1 cellular context compared by ENCODE assay signal in the genomic region with DNA sequence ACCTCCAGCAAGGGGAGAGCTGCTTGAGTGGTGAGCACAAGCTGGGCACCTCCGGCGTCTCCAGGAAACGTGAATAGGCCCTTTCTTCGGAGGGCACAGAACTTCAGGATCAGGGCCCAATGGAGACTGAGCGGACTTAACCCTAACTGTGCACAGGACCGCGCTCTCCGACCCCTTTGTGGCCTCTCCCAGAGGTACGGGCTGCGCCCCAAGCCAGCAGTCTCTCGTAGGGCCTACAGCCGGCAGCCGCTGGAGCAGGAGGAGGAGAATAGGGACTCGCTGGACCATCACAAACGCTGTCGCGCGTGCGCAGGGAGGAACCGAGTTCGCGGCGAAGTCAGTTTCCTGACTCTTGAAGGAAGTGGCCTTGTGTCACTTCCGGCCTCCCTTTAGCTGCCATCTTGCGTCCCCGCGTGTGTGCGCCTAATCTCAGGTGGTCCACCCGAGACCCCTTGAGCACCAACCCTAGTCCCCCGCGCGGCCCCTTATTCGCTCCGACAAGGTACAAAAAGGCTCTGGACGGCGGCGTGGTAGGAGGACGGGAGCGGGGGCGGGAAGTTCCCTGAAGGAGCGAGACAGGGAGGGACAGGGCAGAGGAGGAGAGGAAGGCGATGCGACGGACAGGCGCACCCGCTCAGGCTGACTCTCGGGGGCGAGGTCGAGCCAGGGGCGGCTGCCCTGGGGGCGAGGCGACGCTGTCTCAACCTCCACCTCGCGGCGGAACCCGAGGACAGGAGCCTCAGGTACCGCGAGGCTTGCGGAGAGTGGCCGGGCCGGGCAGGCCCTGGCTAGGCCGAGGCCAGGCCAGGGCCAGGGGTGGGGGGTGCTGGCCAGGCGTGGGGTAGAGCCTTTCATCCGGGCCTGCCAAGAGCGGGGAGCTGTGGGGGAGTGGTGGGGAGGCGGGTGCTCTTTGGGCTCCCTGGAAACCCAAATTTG.
TF ChIP-seq lines count a peak whose summit lies in the region.

A gene (plus strand): TSS at position 386 of the 936 bp plus-strand sequence. CDS start 226 bp downstream, at position 612.

TF ChIP-seq in HEK293, 187 proteins besides CTCF, POLR2A, EP300 and RAD21 (continued from another document and continues in another):
- TF ChIP-seq, protein P1, sequence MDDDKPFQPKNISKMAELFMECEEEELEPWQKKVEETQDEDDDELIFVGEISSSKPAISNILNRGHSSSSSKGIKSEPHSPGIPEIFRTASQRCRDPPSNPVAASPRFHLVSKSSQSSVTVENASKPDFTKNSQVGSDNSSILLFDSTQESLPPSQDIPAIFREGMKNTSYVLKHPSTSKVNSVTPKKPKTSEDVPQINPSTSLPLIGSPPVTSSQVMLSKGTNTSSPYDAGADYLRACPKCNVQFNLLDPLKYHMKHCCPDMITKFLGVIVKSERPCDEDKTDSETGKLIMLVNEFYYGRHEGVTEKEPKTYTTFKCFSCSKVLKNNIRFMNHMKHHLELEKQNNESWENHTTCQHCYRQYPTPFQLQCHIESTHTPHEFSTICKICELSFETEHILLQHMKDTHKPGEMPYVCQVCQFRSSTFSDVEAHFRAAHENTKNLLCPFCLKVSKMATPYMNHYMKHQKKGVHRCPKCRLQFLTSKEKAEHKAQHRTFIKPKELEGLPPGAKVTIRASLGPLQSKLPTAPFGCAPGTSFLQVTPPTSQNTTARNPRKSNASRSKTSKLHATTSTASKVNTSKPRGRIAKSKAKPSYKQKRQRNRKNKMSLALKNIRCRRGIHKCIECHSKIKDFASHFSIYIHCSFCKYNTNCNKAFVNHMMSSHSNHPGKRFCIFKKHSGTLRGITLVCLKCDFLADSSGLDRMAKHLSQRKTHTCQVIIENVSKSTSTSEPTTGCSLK (tag by site-specific recombination; IDR thresholded peaks at IDR 0.05) = no peak
- TF ChIP-seq ZNF341 (tag by site-specific recombination; IDR thresholded peaks at IDR 0.05; ENCODE audit: low read depth) = no peak
- TF ChIP-seq, protein P2, sequence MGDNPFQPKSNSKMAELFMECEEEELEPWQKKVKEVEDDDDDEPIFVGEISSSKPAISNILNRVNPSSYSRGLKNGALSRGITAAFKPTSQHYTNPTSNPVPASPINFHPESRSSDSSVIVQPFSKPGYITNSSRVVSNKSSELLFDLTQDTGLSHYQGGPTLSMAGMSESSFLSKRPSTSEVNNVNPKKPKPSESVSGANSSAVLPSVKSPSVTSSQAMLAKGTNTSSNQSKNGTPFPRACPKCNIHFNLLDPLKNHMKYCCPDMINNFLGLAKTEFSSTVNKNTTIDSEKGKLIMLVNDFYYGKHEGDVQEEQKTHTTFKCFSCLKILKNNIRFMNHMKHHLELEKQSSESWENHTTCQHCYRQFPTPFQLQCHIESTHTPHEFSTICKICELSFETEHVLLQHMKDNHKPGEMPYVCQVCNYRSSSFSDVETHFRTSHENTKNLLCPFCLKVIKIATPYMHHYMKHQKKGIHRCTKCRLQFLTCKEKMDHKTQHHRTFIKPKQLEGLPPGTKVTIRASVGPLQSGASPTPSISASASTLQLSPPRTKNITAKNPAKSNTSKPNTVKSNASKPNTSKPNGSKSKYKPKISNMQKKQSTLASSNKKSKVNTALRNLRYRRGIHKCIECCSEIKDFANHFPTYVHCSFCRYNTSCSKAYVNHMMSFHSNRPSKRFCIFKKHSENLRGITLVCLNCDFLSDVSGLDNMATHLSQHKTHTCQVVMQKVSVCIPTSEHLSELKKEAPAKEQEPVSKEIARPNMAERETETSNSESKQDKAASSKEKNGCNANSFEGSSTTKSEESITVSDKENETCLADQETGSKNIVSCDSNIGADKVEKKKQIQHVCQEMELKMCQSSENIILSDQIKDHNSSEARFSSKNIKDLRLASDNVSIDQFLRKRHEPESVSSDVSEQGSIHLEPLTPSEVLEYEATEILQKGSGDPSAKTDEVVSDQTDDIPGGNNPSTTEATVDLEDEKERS (tag by site-specific recombination; IDR thresholded peaks at IDR 0.05) = no peak
- TF ChIP-seq ZNF302 (tag by site-specific recombination; IDR thresholded peaks at IDR 0.05; ENCODE audit: low read depth) = no peak
- TF ChIP-seq ZNF843 (tag by site-specific recombination; IDR thresholded peaks at IDR 0.05) = no peak
- TF ChIP-seq, protein P3, sequence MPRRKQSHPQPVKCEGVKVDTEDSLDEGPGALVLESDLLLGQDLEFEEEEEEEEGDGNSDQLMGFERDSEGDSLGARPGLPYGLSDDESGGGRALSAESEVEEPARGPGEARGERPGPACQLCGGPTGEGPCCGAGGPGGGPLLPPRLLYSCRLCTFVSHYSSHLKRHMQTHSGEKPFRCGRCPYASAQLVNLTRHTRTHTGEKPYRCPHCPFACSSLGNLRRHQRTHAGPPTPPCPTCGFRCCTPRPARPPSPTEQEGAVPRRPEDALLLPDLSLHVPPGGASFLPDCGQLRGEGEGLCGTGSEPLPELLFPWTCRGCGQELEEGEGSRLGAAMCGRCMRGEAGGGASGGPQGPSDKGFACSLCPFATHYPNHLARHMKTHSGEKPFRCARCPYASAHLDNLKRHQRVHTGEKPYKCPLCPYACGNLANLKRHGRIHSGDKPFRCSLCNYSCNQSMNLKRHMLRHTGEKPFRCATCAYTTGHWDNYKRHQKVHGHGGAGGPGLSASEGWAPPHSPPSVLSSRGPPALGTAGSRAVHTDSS (tag by site-specific recombination; IDR thresholded peaks at IDR 0.05) = no peak
- no peak for TF ChIP-seq ZNF366 (tag by site-specific recombination; conservative IDR thresholded peaks at IDR 0.05)
- no peak for TF ChIP-seq ZSCAN23 (tag by site-specific recombination; IDR thresholded peaks at IDR 0.05)
- TF ChIP-seq ZBTB8A (tag by site-specific recombination; IDR thresholded peaks at IDR 0.05) = peak; percentile 34; the same call in 1 of the 2 replicates
- no peak for TF ChIP-seq ZNF624 (tag by site-specific recombination; IDR thresholded peaks at IDR 0.05)
- TF ChIP-seq ZNF501 (tag by site-specific recombination; IDR thresholded peaks at IDR 0.05) = peak; percentile 96
- TF ChIP-seq ZNF433 (tag by site-specific recombination; IDR thresholded peaks at IDR 0.05; ENCODE audit: low read depth) = no peak
- no peak for TF ChIP-seq SCRT1 (tag by site-specific recombination; IDR thresholded peaks at IDR 0.05; ENCODE audit: borderline replicate concordance)
- no peak for TF ChIP-seq ZNF549 (tag by site-specific recombination; IDR thresholded peaks at IDR 0.05)
- TF ChIP-seq ZNF24 (tag by site-specific recombination; IDR thresholded peaks at IDR 0.05) = no peak
- no peak for TF ChIP-seq ZNF658 (tag by site-specific recombination; IDR thresholded peaks at IDR 0.05)
- TF ChIP-seq, protein P4, sequence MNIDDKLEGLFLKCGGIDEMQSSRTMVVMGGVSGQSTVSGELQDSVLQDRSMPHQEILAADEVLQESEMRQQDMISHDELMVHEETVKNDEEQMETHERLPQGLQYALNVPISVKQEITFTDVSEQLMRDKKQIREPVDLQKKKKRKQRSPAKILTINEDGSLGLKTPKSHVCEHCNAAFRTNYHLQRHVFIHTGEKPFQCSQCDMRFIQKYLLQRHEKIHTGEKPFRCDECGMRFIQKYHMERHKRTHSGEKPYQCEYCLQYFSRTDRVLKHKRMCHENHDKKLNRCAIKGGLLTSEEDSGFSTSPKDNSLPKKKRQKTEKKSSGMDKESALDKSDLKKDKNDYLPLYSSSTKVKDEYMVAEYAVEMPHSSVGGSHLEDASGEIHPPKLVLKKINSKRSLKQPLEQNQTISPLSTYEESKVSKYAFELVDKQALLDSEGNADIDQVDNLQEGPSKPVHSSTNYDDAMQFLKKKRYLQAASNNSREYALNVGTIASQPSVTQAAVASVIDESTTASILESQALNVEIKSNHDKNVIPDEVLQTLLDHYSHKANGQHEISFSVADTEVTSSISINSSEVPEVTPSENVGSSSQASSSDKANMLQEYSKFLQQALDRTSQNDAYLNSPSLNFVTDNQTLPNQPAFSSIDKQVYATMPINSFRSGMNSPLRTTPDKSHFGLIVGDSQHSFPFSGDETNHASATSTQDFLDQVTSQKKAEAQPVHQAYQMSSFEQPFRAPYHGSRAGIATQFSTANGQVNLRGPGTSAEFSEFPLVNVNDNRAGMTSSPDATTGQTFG (tag by site-specific recombination; IDR thresholded peaks at IDR 0.05; ENCODE audit: borderline replicate concordance) = no peak
- no peak for TF ChIP-seq ZNF544 (tag by site-specific recombination; IDR thresholded peaks at IDR 0.05)
- TF ChIP-seq ZNF350 (tag by site-specific recombination; IDR thresholded peaks at IDR 0.05) = no peak
- TF ChIP-seq ZNF202 (tag by site-specific recombination; IDR thresholded peaks at IDR 0.05; ENCODE audit: borderline replicate concordance) = no peak
- TF ChIP-seq, protein P5, sequence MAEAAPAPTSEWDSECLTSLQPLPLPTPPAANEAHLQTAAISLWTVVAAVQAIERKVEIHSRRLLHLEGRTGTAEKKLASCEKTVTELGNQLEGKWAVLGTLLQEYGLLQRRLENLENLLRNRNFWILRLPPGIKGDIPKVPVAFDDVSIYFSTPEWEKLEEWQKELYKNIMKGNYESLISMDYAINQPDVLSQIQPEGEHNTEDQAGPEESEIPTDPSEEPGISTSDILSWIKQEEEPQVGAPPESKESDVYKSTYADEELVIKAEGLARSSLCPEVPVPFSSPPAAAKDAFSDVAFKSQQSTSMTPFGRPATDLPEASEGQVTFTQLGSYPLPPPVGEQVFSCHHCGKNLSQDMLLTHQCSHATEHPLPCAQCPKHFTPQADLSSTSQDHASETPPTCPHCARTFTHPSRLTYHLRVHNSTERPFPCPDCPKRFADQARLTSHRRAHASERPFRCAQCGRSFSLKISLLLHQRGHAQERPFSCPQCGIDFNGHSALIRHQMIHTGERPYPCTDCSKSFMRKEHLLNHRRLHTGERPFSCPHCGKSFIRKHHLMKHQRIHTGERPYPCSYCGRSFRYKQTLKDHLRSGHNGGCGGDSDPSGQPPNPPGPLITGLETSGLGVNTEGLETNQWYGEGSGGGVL (tag by site-specific recombination; IDR thresholded peaks at IDR 0.05) = no peak
- TF ChIP-seq, protein P6, sequence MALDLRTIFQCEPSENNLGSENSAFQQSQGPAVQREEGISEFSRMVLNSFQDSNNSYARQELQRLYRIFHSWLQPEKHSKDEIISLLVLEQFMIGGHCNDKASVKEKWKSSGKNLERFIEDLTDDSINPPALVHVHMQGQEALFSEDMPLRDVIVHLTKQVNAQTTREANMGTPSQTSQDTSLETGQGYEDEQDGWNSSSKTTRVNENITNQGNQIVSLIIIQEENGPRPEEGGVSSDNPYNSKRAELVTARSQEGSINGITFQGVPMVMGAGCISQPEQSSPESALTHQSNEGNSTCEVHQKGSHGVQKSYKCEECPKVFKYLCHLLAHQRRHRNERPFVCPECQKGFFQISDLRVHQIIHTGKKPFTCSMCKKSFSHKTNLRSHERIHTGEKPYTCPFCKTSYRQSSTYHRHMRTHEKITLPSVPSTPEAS (tag by site-specific recombination; IDR thresholded peaks at IDR 0.05) = peak; percentile 69; the same call in 1 of the 2 replicates
- TF ChIP-seq OSR2 (tag by site-specific recombination; IDR thresholded peaks at IDR 0.05) = no peak
- TF ChIP-seq ZNF404 (tag by site-specific recombination; IDR thresholded peaks at IDR 0.05) = no peak
- TF ChIP-seq, protein P7, sequence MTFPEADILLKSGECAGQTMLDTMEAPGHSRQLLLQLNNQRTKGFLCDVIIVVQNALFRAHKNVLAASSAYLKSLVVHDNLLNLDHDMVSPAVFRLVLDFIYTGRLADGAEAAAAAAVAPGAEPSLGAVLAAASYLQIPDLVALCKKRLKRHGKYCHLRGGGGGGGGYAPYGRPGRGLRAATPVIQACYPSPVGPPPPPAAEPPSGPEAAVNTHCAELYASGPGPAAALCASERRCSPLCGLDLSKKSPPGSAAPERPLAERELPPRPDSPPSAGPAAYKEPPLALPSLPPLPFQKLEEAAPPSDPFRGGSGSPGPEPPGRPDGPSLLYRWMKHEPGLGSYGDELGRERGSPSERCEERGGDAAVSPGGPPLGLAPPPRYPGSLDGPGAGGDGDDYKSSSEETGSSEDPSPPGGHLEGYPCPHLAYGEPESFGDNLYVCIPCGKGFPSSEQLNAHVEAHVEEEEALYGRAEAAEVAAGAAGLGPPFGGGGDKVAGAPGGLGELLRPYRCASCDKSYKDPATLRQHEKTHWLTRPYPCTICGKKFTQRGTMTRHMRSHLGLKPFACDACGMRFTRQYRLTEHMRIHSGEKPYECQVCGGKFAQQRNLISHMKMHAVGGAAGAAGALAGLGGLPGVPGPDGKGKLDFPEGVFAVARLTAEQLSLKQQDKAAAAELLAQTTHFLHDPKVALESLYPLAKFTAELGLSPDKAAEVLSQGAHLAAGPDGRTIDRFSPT (tag by site-specific recombination; IDR thresholded peaks at IDR 0.05) = no peak
- TF ChIP-seq GFI1B (tag by site-specific recombination; IDR thresholded peaks at IDR 0.05) = no peak
- no peak for TF ChIP-seq ZNF426 (tag by site-specific recombination; IDR thresholded peaks at IDR 0.05)
- no peak for TF ChIP-seq KLF10 (tag by site-specific recombination; IDR thresholded peaks at IDR 0.05)
- TF ChIP-seq, protein P8, sequence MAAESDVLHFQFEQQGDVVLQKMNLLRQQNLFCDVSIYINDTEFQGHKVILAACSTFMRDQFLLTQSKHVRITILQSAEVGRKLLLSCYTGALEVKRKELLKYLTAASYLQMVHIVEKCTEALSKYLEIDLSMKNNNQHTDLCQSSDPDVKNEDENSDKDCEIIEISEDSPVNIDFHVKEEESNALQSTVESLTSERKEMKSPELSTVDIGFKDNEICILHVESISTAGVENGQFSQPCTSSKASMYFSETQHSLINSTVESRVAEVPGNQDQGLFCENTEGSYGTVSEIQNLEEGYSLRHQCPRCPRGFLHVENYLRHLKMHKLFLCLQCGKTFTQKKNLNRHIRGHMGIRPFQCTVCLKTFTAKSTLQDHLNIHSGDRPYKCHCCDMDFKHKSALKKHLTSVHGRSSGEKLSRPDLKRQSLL (tag by site-specific recombination; IDR thresholded peaks at IDR 0.05) = no peak
- TF ChIP-seq ZBTB21 (tag by site-specific recombination; IDR thresholded peaks at IDR 0.05) = no peak
- TF ChIP-seq, protein P9, sequence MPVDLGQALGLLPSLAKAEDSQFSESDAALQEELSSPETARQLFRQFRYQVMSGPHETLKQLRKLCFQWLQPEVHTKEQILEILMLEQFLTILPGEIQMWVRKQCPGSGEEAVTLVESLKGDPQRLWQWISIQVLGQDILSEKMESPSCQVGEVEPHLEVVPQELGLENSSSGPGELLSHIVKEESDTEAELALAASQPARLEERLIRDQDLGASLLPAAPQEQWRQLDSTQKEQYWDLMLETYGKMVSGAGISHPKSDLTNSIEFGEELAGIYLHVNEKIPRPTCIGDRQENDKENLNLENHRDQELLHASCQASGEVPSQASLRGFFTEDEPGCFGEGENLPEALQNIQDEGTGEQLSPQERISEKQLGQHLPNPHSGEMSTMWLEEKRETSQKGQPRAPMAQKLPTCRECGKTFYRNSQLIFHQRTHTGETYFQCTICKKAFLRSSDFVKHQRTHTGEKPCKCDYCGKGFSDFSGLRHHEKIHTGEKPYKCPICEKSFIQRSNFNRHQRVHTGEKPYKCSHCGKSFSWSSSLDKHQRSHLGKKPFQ (tag by site-specific recombination; IDR thresholded peaks at IDR 0.05) = no peak
- no peak for TF ChIP-seq ZNF157 (tag by site-specific recombination; IDR thresholded peaks at IDR 0.05)
- TF ChIP-seq ZNF514 (tag by site-specific recombination; IDR thresholded peaks at IDR 0.05) = no peak
- TF ChIP-seq ZNF747 (tag by site-specific recombination; IDR thresholded peaks at IDR 0.05) = no peak
- no peak for TF ChIP-seq ZNF677 (tag by site-specific recombination; IDR thresholded peaks at IDR 0.05)
- no peak for TF ChIP-seq ZNF311 (tag by site-specific recombination; IDR thresholded peaks at IDR 0.05; ENCODE audit: borderline replicate concordance)
- no peak for TF ChIP-seq ZNF174 (tag by site-specific recombination; IDR thresholded peaks at IDR 0.05)
- TF ChIP-seq ZFP41 (tag by site-specific recombination; IDR thresholded peaks at IDR 0.05; ENCODE audit: borderline replicate concordance) = no peak
- no peak for TF ChIP-seq ZNF175 (tag by site-specific recombination; IDR thresholded peaks at IDR 0.05)
- TF ChIP-seq GLIS2 (tag by site-specific recombination; IDR thresholded peaks at IDR 0.05) = peak; percentile 63
- no peak for TF ChIP-seq HOXD13 (CRISPR knock-in tag; IDR thresholded peaks at IDR 0.05; ENCODE audit: borderline replicate concordance)
